ENCODE assay signal across 21 cellular contexts in the genomic region with DNA sequence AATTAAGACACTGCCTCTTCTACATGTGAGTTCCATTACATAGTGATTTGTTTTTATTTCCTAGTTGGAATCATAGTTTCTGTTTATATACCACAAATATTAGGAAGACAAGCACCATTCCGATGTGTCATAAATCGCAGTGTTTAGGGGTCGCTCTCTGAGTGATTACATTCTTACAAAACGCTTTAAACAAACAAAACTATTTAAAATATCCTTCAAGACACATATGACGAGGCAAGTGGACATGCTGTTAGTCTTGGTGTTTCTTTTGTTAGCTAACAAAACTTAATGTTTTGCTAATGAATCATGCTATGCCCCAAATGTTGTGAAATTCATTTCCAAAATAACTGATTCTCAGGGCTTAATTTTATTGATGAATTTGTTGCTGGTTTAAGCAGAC.
A peak's percentile ranks its signal among the peaks of the same experiment; 100 is the strongest.
DNase-seq lines count a peak whose midpoint lies in the region; ATAC-seq, FAIRE-seq and TF ChIP-seq lines count a peak whose summit lies in the region.
"Had no signal": no experiment of that assay in that cellular context is flagged by ENCODE, and none has a peak within 500 bp of the region (broad histone marks: within the 10 kb centered on the region; RNA-seq: fewer than 3 reads in every experiment).

No MANE protein-coding gene starts in this region.

- no peaks in the 10 kb centered on the region for H3K79me2 ChIP-seq in PC-3 (ENCODE audit: low read length)
- no peaks in the 10 kb centered on the region for H3K79me2 ChIP-seq in smooth muscle cell (ENCODE audit: low read depth)

- H3F3A ChIP-seq in PC-3 (ENCODE audit: low read length, unreplicated experiment) (no peaks in the 10 kb centered on the region), smooth muscle cell (ENCODE audit: low read depth) (no peaks in the 10 kb centered on the region)

- CTCF ChIA-PET in PC-3 (lab: Charles Lee): no interaction called here

- H3K4me1 ChIP-seq in PC-3 (ENCODE audit: insufficient read depth, low read length): peaks cover 33% of the 10 kb centered on the region
- no peaks in the 10 kb centered on the region for H3K4me1 ChIP-seq in smooth muscle cell (ENCODE audit: low read depth)
- H3K4me1 ChIP-seq: spleen had no signal

- no peaks in the 10 kb centered on the region for H4K20me1 ChIP-seq in PC-3 (ENCODE audit: low read length)
- H4K20me1 ChIP-seq in smooth muscle cell (ENCODE audit: low read depth): no peaks in the 10 kb centered on the region

- TF ChIP-seq CTCF in PC-3 (conservative IDR thresholded peaks at IDR 0.05; ENCODE audit: low read depth, low read length): no peak
- TF ChIP-seq CTCF in choroid plexus epithelial cell (conservative IDR thresholded peaks at IDR 0.05; ENCODE audit: low read depth, low read length): no peak
- no peak for TF ChIP-seq CTCF in smooth muscle cell (IDR thresholded peaks at IDR 0.05; ENCODE audit: borderline replicate concordance, insufficient read depth, poor library complexity, severe bottlenecking)

- peak overlapping the region; percentile 70 for H3K27ac ChIP-seq in PC-3 (ENCODE audit: low read length)
- no peak overlapping the region for H3K27ac ChIP-seq in smooth muscle cell (ENCODE audit: low read depth)
- H3K27ac ChIP-seq: dorsolateral prefrontal cortex, spleen had no signal

- no peaks in the 10 kb centered on the region for H3K9me2 ChIP-seq in PC-3 (replicated peaks; ENCODE audit: low read length)

- peak; percentile 79 for DNase-seq in PC-3
- peak; percentile 3 for DNase-seq in choroid plexus epithelial cell (ENCODE audit: low read depth)
- DNase-seq in foreskin melanocyte: peak; percentile 1
- no peak for DNase-seq in smooth muscle cell (lab: John Stamatoyannopoulos, UW; ENCODE audit: unreplicated experiment)
- DNase-seq in medulla oblongata (ENCODE audit: extremely low spot score): no peak
- DNase-seq in HTR-8/SVneo (ENCODE audit: insufficient read length, low spot score): no peak
- no peak for DNase-seq in NCI-H1694 (lab: John Stamatoyannopoulos, UW)
- DNase-seq: activated CD4-positive, alpha-beta memory T cell treated with anti-CD3 and anti-CD28 coated beads, Interleukin-2, amount 10 ng/mL, durations not matched to agents 7 days and 5 days; activated CD4-positive, alpha-beta T cell treated with anti-CD3 and anti-CD28 coated beads for 1 hour; C1 segment of cervical spinal cord; DND-41; dorsolateral prefrontal cortex; HCEC 1CT; NCI-H1105; NCI-H1930; NCI-H748 treated with DMSO at 0.1 percent for 48 hours; RPMI8226; spleen; T-helper 2 cell had no signal

- H3K36me3 ChIP-seq in PC-3 (ENCODE audit: low read depth, low read length) (no peaks in the 10 kb centered on the region), smooth muscle cell (ENCODE audit: low read depth) (no peaks in the 10 kb centered on the region)
- H3K36me3 ChIP-seq: spleen had no signal

- WGBS in smooth muscle cell (ENCODE audit: low lambda C conversion rate): 43% methylated on average over 5 of the region's 5 CpGs

- H3K27me3 ChIP-seq in PC-3 (ENCODE audit: low read length) (no peaks in the 10 kb centered on the region), smooth muscle cell (ENCODE audit: low read depth) (no peaks in the 10 kb centered on the region)
- H3K27me3 ChIP-seq: spleen had no signal

- H3K9ac ChIP-seq in PC-3 (ENCODE audit: low read length) (no peak overlapping the region), smooth muscle cell (ENCODE audit: low read depth) (no peak overlapping the region)

- BruUV-seq in PC-3 (replicated peaks; lab: Mats Ljungman, UMichigan): no TSS peak

- H3K4me3 ChIP-seq in PC-3 (ENCODE audit: low read length) (no peak overlapping the region), choroid plexus epithelial cell (ENCODE audit: low read depth, low read length) (no peak overlapping the region), smooth muscle cell (no peak overlapping the region)
- H3K4me3 ChIP-seq: dorsolateral prefrontal cortex, spleen had no signal

- no peak for FAIRE-seq in HTR-8/SVneo (lab: Jason Lieb, UNC)
- FAIRE-seq: frontal cortex, GM18507 had no signal

- H3K4me2 ChIP-seq in PC-3 (ENCODE audit: low read length) (peak overlapping the region; percentile 72), smooth muscle cell (peak overlapping the region; percentile 56)

- POLR2A ChIA-PET in PC-3 (lab: Charles Lee; ENCODE audit: unreplicated experiment): no interaction called here

- intact Hi-C loops in PC-3 (cut with micrococcal nuclease): no loop called here

- H3K9me3 ChIP-seq in PC-3 (ENCODE audit: low read length) (no peaks in the 10 kb centered on the region), smooth muscle cell (replicated peaks; ENCODE audit: low read depth) (no peaks in the 10 kb centered on the region)
- H3K9me3 ChIP-seq: spleen had no signal

- H2AFZ ChIP-seq in PC-3 (ENCODE audit: low read length) (0 out of 2 replicates have a peak overlapping the region, but pooled peaks have one; percentile 25), smooth muscle cell (ENCODE audit: low read depth) (peak overlapping the region; percentile 12)

- ATAC-seq in PC-3: peak; percentile 82

Comparison
In these comparisons a context has a peak if more than half of its experiments do, and no peak if none do; other contexts are left out.
1. DNase-seq: peak in PC-3 (single experiment), choroid plexus epithelial cell (single experiment) and foreskin melanocyte (single experiment); none in smooth muscle cell (single experiment), medulla oblongata (single experiment), HTR-8/SVneo (single experiment) and NCI-H1694 (single experiment).